In the genomic region with DNA sequence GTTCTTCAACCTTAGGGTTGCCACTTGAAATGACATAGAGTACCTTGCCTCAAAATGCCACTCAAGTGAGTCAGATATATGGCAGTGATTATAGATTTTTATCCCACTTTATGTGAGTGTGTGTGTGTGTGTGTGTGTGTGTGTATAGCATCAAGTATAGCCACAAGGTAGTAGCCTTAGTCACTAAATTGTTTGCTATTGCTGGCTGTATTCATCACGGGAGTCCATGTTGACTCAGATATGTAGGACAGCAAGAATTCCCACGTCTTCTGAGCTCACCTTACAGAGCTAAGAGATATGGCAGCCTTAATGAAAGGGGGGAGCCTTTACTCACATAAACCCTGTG, we compare ENCODE assay signal across 1 cellular context.
TF ChIP-seq lines count a peak whose summit lies in the region.

No MANE protein-coding gene starts in this region.

TF ChIP-seq in IMR-90, 13 proteins besides CTCF, POLR2A, EP300 and RAD21:
- TF ChIP-seq RCOR1 (IDR thresholded peaks at IDR 0.05; ENCODE audit: insufficient replicate concordance, low read length), result no peak
- 0 out of 2 replicates have a peak, but pooled peaks have one; percentile 13 for TF ChIP-seq CEBPB (IDR thresholded peaks at IDR 0.05; ENCODE audit: low read depth, low read length)
- TF ChIP-seq FOS (IDR thresholded peaks at IDR 0.05; ENCODE audit: low read depth, low read length), result 0 out of 2 replicates have a peak, but pooled peaks have one; percentile 52
- peak; percentile 86 for TF ChIP-seq BHLHE40 (IDR thresholded peaks at IDR 0.05; ENCODE audit: low read depth, low read length)
TF ChIP-seq in IMR-90: peak in this region for 3.
